Comparison of ENCODE assay signal across 9 cellular contexts in genomic region chr16:15961557-15962205, GRCh38. TPM values are rescaled to one million over a fixed set of nuclear protein-coding genes. Genes with fewer than 3 reads are reported as not detected.
DNase-seq lines count a peak whose midpoint lies in the region; ATAC-seq and TF ChIP-seq lines count a peak whose summit lies in the region.
"Had no signal": no experiment of that assay in that cellular context is flagged by ENCODE, and none has a peak within 500 bp of the region (broad histone marks: within the 10 kb centered on the region; RNA-seq: fewer than 3 reads in every experiment).

No MANE protein-coding gene starts in this region.

- DNase-seq in activated naive CD4-positive, alpha-beta T cell treated with anti-CD3 and anti-CD28 coated beads, Interleukin-2, amount 10 ng/mL, durations not matched to agents 7 days and 5 days = no peak
- no peak for DNase-seq in activated naive CD4-positive, alpha-beta T cell (lab: John Stamatoyannopoulos, UW)
- DNase-seq in activated naive CD8-positive, alpha-beta T cell treated with anti-CD3 and anti-CD28 coated beads for 36 hours = no peak
- DNase-seq in transverse colon (no peak), AG08395 (ENCODE audit: low spot score) (no peak), omental fat pad (ENCODE audit: low spot score) (no peak), NCI-H2196 treated with DMSO at 0.1 percent for 48 hours (lab: John Stamatoyannopoulos, UW; ENCODE audit: unreplicated experiment) (no peak)
- DNase-seq: AML-193 had no signal

- no peak for TF ChIP-seq POLR2A in transverse colon (IDR thresholded peaks at IDR 0.05)

- CTCF ChIA-PET in activated naive CD4-positive, alpha-beta T cell treated with anti-CD3 and anti-CD28 coated beads, Interleukin-2, amount 10 ng/mL, durations not matched to agents 7 days and 5 days (lab: Charles Lee) = no interaction called here

- H3K4me3 Mint-ChIP-seq in activated naive CD4-positive, alpha-beta T cell treated with anti-CD3 and anti-CD28 coated beads, Interleukin-2, amount 10 ng/mL, durations not matched to agents 7 days and 5 days = peak overlapping the region; percentile 78
- peak overlapping the region; percentile 75 for H3K4me3 Mint-ChIP-seq in activated naive CD8-positive, alpha-beta T cell treated with anti-CD3 and anti-CD28 coated beads for 36 hours

- peaks cover 19% of the 10 kb centered on the region for H3K9me3 Mint-ChIP-seq in activated naive CD4-positive, alpha-beta T cell treated with anti-CD3 and anti-CD28 coated beads, Interleukin-2, amount 10 ng/mL, durations not matched to agents 7 days and 5 days
- peaks cover 16% of the 10 kb centered on the region for H3K9me3 Mint-ChIP-seq in activated naive CD8-positive, alpha-beta T cell treated with anti-CD3 and anti-CD28 coated beads for 36 hours

- H3K36me3 ChIP-seq in transverse colon = no peaks in the 10 kb centered on the region

- H3K27ac ChIP-seq in transverse colon = peak overlapping the region; percentile 30 to 54 (median 42)

- WGBS in transverse colon (ENCODE audit: low coverage in 1 of 2), 2 donors = 66 to 70% methylated on average over 3 to 4 of the region's 4 CpGs

- peak overlapping the region; percentile 99 for H3K27ac Mint-ChIP-seq in activated naive CD4-positive, alpha-beta T cell treated with anti-CD3 and anti-CD28 coated beads, Interleukin-2, amount 10 ng/mL, durations not matched to agents 7 days and 5 days
- H3K27ac Mint-ChIP-seq in activated naive CD8-positive, alpha-beta T cell treated with anti-CD3 and anti-CD28 coated beads for 36 hours = peak overlapping the region; percentile 98

- no peak overlapping the region for H3K4me3 ChIP-seq in transverse colon

- no peaks in the 10 kb centered on the region for H3K9me3 ChIP-seq in transverse colon

- TF ChIP-seq EP300 in transverse colon (IDR thresholded peaks at IDR 0.05; ENCODE audit: low read depth) = no peak

- ATAC-seq in HG03175 (IDR thresholded peaks at IDR 0.05; ENCODE audit: unreplicated experiment) (peak; percentile 24), omental fat pad (ENCODE audit: low FRiP score) (no peak)

- TF ChIP-seq CTCF in transverse colon (IDR thresholded peaks at IDR 0.05) = no peak
- TF ChIP-seq CTCF in omental fat pad (IDR thresholded peaks at IDR 0.05) = no peak

- intact Hi-C loops in transverse colon (cut with DNase I; ENCODE audit: low total_unique reads) = no loop called here

- H3K27me3 Mint-ChIP-seq in activated naive CD4-positive, alpha-beta T cell treated with anti-CD3 and anti-CD28 coated beads, Interleukin-2, amount 10 ng/mL, durations not matched to agents 7 days and 5 days = no peaks in the 10 kb centered on the region
- no peaks in the 10 kb centered on the region for H3K27me3 Mint-ChIP-seq in activated naive CD8-positive, alpha-beta T cell treated with anti-CD3 and anti-CD28 coated beads for 36 hours

- H3K27me3 ChIP-seq in transverse colon = no peaks in the 10 kb centered on the region

- peaks cover 69% of the 10 kb centered on the region for H3K4me1 Mint-ChIP-seq in activated naive CD4-positive, alpha-beta T cell treated with anti-CD3 and anti-CD28 coated beads, Interleukin-2, amount 10 ng/mL, durations not matched to agents 7 days and 5 days
- H3K4me1 Mint-ChIP-seq in activated naive CD8-positive, alpha-beta T cell treated with anti-CD3 and anti-CD28 coated beads for 36 hours = peaks cover 69% of the 10 kb centered on the region

- peaks cover 5 to 23% (median 16%) of the 10 kb centered on the region in 4 donors for H3K4me1 ChIP-seq in transverse colon

- in situ Hi-C loops in transverse colon (cut with MboI; ENCODE audit: low pct_ligation_motif_present in 1 of 4, low pct_unique_long_range_greater_than_20kb in 1 of 4, low sequenced_read_pairs in 3 of 4) = no loop called here

- H3K36me3 Mint-ChIP-seq in activated naive CD4-positive, alpha-beta T cell treated with anti-CD3 and anti-CD28 coated beads, Interleukin-2, amount 10 ng/mL, durations not matched to agents 7 days and 5 days = peaks cover 41% of the 10 kb centered on the region
- peaks cover 71% of the 10 kb centered on the region for H3K36me3 Mint-ChIP-seq in activated naive CD8-positive, alpha-beta T cell treated with anti-CD3 and anti-CD28 coated beads for 36 hours

RNA-seq across cellular contexts. Expression of gene ABCC1, which starts 12.3 kb away (rescaled TPM):
- 10 to 100 TPM; 57.0 to 61.9 TPM for total RNA-seq in activated naive CD8-positive, alpha-beta T cell treated with anti-CD3 and anti-CD28 coated beads for 36 hours
- total RNA-seq in transverse colon = 10 to 100 TPM; 17.1 to 67.3 (median 36.9) TPM
- total RNA-seq in omental fat pad = 10 to 100 TPM; 21.8 to 53.2 (median 36.3) TPM
